ENCODE assay signal across 34 cellular contexts in genomic region chr6:142051404-142051803, GRCh38.
"Had no signal": no experiment of that assay in that cellular context is flagged by ENCODE, and none has a peak within 500 bp of the region (broad histone marks: within the 10 kb centered on the region; RNA-seq: fewer than 3 reads in every experiment).

No MANE protein-coding gene starts in this region.

- H3K27ac ChIP-seq: adrenal gland, ascending aorta, body of pancreas, brain microvascular endothelial cell, breast epithelium, cardiac muscle cell had no signal

- DNase-seq: activated effector memory CD4-positive, alpha-beta T cell treated with anti-CD3 and anti-CD28 coated beads, Interleukin-2, amount 50 U/mL, for 16 hours; activated effector memory CD4-positive, alpha-beta T cell treated with Interleukin-2 at 50 U/mL for 16 hours; activated gamma-delta T cell; activated gamma-delta T cell treated with Interleukin-2 at 50 U/mL for 16 hours; activated naive CD4-positive, alpha-beta T cell; activated naive CD4-positive, alpha-beta T cell treated with anti-CD3 and anti-CD28 coated beads for 36 hours; activated naive CD4-positive, alpha-beta T cell treated with anti-CD3 and anti-CD28 coated beads, Interleukin-2, amount 10 ng/mL, durations not matched to agents 7 days and 5 days; activated naive CD4-positive, alpha-beta T cell treated with anti-CD3 and anti-CD28 coated beads, Interleukin-2, amount 50 U/mL, for 16 hours; activated naive CD4-positive, alpha-beta T cell treated with Interleukin-2 at 50 U/mL for 16 hours; activated naive CD8-positive, alpha-beta T cell treated with anti-CD3 and anti-CD28 coated beads for 36 hours; activated naive CD8-positive, alpha-beta T cell treated with anti-CD3 and anti-CD28 coated beads, Interleukin-2, amount 10 ng/mL, durations not matched to agents 7 days and 5 days; activated naive CD8-positive, alpha-beta T cell treated with anti-CD3 and anti-CD28 coated beads, Interleukin-2, amount 50 U/mL, for 24 hours; activated T-cell treated with anti-CD3 and anti-CD28 coated beads, Interleukin-2, amount 50 U/mL, for 1 hour; activated T-cell treated with anti-CD3 and anti-CD28 coated beads, Interleukin-2, amount 50 U/mL, for 24 hours; activated T-cell treated with anti-CD3 and anti-CD28 coated beads, Interleukin-2, amount 50 U/mL, for 4 hours; activated T-cell treated with anti-CD3 and anti-CD28 coated beads, Interleukin-2, amount 50 U/mL, for 48 hours; activated T-cell treated with anti-CD3 and anti-CD28 coated beads, Interleukin-2, amount 50 U/mL, for 72 hours; adrenal gland; amniotic stem cell; amygdala; anterior cingulate cortex; aorta; body of pancreas; brain microvascular endothelial cell; caudate nucleus; central memory CD4-positive, alpha-beta T cell; cerebellar nuclear complex had no signal

- H3K4me1 ChIP-seq: adrenal gland, ascending aorta, body of pancreas, breast epithelium had no signal

- ATAC-seq: activated naive CD4-positive, alpha-beta T cell treated with anti-CD3 and anti-CD28 coated beads, Interleukin-2, amount 50 U/mL, for 72 hours; activated naive CD8-positive, alpha-beta T cell treated with anti-CD3 and anti-CD28 coated beads, Interleukin-2, amount 50 U/mL, for 24 hours; activated T-cell treated with anti-CD3 and anti-CD28 coated beads, Interleukin-2, amount 50 U/mL, for 4 hours; activated T-cell treated with anti-CD3 and anti-CD28 coated beads, Interleukin-2, amount 50 U/mL, for 72 hours; activated T-helper 17 cell treated with anti-CD3 and anti-CD28 coated beads, Interleukin-2, amount 50 U/mL, for 72 hours; body of pancreas had no signal

- H3K4me3 ChIP-seq: adrenal gland, ascending aorta, body of pancreas, breast epithelium, cardiac muscle cell had no signal

- H3K36me3 ChIP-seq: adrenal gland, ascending aorta, brain microvascular endothelial cell, breast epithelium, cardiac muscle cell had no signal

- H3K9me3 ChIP-seq: adrenal gland, body of pancreas had no signal

- H3K27me3 ChIP-seq: adrenal gland, ascending aorta, body of pancreas, brain microvascular endothelial cell, breast epithelium, cardiac muscle cell had no signal

- FAIRE-seq: astrocyte, bronchial epithelial cell had no signal
